8 cellular contexts compared by ENCODE assay signal in genomic region chr19:36331353-36332228, GRCh38. TPM values are rescaled to one million over a fixed set of nuclear protein-coding genes. Genes with fewer than 3 reads are reported as not detected.
DNase-seq lines count a peak whose midpoint lies in the region; ATAC-seq and TF ChIP-seq lines count a peak whose summit lies in the region.

No MANE protein-coding gene starts in this region.

- peak overlapping the region; percentile 92 for H3K27ac Mint-ChIP-seq in WTC11

- CTCF ChIA-PET in WTC11 (lab: Charles Lee) = no interaction called here

- no peaks in the 10 kb centered on the region for H3K9me3 Mint-ChIP-seq in WTC11

- ATAC-seq in GM19397 (IDR thresholded peaks at IDR 0.05; ENCODE audit: unreplicated experiment) (peak; percentile 83), WTC11 (peak; percentile 99), HG02840 (IDR thresholded peaks at IDR 0.05; ENCODE audit: low FRiP score, unreplicated experiment) (no peak)

- peaks cover 30% of the 10 kb centered on the region for H3K36me3 ChIP-seq in BE2C

- POLR2A ChIA-PET in WTC11 (lab: Charles Lee) = interaction anchor here (0.6 to 1.1 kb wide), 2 partner anchors 48 to 86 kb away, joined by 3 read pairs; no protein-coding TSS in a partner anchor

- H3K27me3 ChIP-seq in BE2C = no peaks in the 10 kb centered on the region

- H3K4me1 ChIP-seq in BE2C = no peaks in the 10 kb centered on the region

- no peak for TF ChIP-seq CTCF in BE2C (IDR thresholded peaks at IDR 0.05; ENCODE audit: low read depth, low read length)
- TF ChIP-seq CTCF in WTC11 (IDR thresholded peaks at IDR 0.05) = no peak

- peak; percentile 90 for DNase-seq in BE2C
- peak; percentile 90 for DNase-seq in NCI-H1417 treated with DMSO at 0.1 percent for 48 hours (lab: John Stamatoyannopoulos, UW)
- peak; percentile 96 for DNase-seq in WTC11 (ENCODE audit: low spot score)
- DNase-seq in cerebellar cortex (ENCODE audit: low spot score) = peak; percentile 99
- DNase-seq in iris pigment epithelial cell (ENCODE audit: low read depth) = peak; percentile 96
- DNase-seq in smooth muscle cell of the brain vasculature (ENCODE audit: low read depth, low spot score) = peak; percentile 72

- no peaks in the 10 kb centered on the region for H3K9me3 ChIP-seq in BE2C

- peak overlapping the region; percentile 88 for H3K4me3 ChIP-seq in BE2C (ENCODE audit: low read depth, low read length)

- peak overlapping the region; percentile 92 for H3K4me3 Mint-ChIP-seq in WTC11

- no peaks in the 10 kb centered on the region; the same call in 1 of the 2 replicates for H3K27me3 Mint-ChIP-seq in WTC11 (ENCODE audit: low read depth)

- H3K36me3 Mint-ChIP-seq in WTC11 = peaks cover 50% of the 10 kb centered on the region

- peaks cover 20% of the 10 kb centered on the region for H3K4me1 Mint-ChIP-seq in WTC11

TF ChIP-seq in WTC11, 78 proteins besides CTCF, POLR2A, EP300 and RAD21 (continues in another document):
- TF ChIP-seq FOXP1 (CRISPR knock-in tag; IDR thresholded peaks at IDR 0.05; ENCODE audit: borderline replicate concordance) (peak; percentile 94; the same call in 1 of the 2 replicates), MLX (CRISPR knock-in tag; IDR thresholded peaks at IDR 0.05) (no peak), ZSCAN18 (CRISPR knock-in tag; IDR thresholded peaks at IDR 0.05) (no peak), IRF1 (CRISPR knock-in tag; IDR thresholded peaks at IDR 0.05) (peak; percentile 72), ZNF121 (CRISPR knock-in tag; IDR thresholded peaks at IDR 0.05) (peak; percentile 66; the same call in 1 of the 2 replicates), PREB (CRISPR knock-in tag; IDR thresholded peaks at IDR 0.05; ENCODE audit: borderline replicate concordance) (no peak), ZNF281 (CRISPR knock-in tag; IDR thresholded peaks at IDR 0.05) (peak; percentile 72), ZNF416 (CRISPR knock-in tag; IDR thresholded peaks at IDR 0.05) (no peak), SMAD4 (CRISPR knock-in tag; IDR thresholded peaks at IDR 0.05) (no peak), ZNF532 (CRISPR knock-in tag; IDR thresholded peaks at IDR 0.05; ENCODE audit: borderline replicate concordance) (no peak), GABPB1 (CRISPR knock-in tag; IDR thresholded peaks at IDR 0.05) (no peak), USF1 (CRISPR knock-in tag; IDR thresholded peaks at IDR 0.05) (peak; percentile 79), USF2 (CRISPR knock-in tag; IDR thresholded peaks at IDR 0.05) (peak; percentile 79)

RNA-seq across cellular contexts. Expression of gene ZFP14, which starts 47.4 kb away (rescaled TPM):
- polyA plus RNA-seq in BE2C (2012; ENCODE audit: insufficient read depth, insufficient read length, low read depth) = 2.1 TPM
- total RNA-seq in WTC11 (2021) = 7.9 to 9.6 TPM (median 8.5 TPM) in 3 replicates
